In the genomic region with DNA sequence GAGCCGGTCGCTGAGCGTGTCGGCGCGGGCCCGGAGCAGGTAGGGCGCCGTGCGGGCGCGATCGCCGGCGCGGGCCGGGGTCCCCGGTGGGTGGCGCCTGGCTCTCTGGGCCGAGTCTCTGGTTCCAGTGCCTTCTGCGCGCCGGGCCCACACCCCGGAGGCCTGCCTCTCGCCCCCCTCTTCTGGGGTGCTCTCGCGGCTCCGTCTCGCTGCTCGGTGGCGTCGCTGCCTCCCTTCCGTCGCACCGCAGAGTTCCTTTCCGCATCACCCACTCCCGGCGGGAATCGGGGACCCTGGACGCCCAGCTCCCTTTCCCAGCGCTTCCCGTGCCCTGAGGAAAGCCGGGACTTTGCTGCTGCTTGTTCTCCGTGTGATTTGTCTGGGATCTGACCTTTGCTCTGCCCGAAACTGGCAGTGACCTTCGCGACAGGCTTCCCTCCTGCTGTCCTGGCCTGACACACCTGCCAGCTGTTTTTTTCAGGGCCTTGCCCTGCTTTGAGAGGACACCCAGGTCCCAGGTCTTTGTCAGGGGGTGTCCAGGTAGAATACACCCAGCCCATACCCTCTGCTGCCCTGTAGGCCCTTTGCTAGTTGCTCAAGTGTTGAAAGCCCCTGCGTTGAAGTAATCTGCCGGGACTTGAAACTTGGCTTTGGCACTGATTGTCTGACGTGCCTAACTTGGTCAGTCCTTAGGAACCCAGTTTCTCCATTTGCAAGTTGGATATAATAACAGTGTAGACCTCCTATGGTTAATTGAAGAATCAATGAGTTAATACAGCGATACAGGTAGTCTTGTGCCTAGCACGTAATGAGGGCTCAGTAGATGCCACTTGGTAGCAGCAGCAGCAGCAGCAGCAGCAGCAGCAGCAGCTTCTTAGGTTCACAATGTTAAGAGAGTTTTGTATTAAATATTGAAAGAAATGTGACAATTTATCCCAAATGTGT, we compare ENCODE assay signal across 1 cellular context.
A peak's percentile ranks its signal among the peaks of the same experiment; 100 is the strongest.
TF ChIP-seq lines count a peak whose summit lies in the region.

No MANE protein-coding gene starts in this region.

TF ChIP-seq in HepG2, 621 proteins besides CTCF, POLR2A, EP300 and RAD21 (continued from another document and continues in another):
- TF ChIP-seq, protein P1, sequence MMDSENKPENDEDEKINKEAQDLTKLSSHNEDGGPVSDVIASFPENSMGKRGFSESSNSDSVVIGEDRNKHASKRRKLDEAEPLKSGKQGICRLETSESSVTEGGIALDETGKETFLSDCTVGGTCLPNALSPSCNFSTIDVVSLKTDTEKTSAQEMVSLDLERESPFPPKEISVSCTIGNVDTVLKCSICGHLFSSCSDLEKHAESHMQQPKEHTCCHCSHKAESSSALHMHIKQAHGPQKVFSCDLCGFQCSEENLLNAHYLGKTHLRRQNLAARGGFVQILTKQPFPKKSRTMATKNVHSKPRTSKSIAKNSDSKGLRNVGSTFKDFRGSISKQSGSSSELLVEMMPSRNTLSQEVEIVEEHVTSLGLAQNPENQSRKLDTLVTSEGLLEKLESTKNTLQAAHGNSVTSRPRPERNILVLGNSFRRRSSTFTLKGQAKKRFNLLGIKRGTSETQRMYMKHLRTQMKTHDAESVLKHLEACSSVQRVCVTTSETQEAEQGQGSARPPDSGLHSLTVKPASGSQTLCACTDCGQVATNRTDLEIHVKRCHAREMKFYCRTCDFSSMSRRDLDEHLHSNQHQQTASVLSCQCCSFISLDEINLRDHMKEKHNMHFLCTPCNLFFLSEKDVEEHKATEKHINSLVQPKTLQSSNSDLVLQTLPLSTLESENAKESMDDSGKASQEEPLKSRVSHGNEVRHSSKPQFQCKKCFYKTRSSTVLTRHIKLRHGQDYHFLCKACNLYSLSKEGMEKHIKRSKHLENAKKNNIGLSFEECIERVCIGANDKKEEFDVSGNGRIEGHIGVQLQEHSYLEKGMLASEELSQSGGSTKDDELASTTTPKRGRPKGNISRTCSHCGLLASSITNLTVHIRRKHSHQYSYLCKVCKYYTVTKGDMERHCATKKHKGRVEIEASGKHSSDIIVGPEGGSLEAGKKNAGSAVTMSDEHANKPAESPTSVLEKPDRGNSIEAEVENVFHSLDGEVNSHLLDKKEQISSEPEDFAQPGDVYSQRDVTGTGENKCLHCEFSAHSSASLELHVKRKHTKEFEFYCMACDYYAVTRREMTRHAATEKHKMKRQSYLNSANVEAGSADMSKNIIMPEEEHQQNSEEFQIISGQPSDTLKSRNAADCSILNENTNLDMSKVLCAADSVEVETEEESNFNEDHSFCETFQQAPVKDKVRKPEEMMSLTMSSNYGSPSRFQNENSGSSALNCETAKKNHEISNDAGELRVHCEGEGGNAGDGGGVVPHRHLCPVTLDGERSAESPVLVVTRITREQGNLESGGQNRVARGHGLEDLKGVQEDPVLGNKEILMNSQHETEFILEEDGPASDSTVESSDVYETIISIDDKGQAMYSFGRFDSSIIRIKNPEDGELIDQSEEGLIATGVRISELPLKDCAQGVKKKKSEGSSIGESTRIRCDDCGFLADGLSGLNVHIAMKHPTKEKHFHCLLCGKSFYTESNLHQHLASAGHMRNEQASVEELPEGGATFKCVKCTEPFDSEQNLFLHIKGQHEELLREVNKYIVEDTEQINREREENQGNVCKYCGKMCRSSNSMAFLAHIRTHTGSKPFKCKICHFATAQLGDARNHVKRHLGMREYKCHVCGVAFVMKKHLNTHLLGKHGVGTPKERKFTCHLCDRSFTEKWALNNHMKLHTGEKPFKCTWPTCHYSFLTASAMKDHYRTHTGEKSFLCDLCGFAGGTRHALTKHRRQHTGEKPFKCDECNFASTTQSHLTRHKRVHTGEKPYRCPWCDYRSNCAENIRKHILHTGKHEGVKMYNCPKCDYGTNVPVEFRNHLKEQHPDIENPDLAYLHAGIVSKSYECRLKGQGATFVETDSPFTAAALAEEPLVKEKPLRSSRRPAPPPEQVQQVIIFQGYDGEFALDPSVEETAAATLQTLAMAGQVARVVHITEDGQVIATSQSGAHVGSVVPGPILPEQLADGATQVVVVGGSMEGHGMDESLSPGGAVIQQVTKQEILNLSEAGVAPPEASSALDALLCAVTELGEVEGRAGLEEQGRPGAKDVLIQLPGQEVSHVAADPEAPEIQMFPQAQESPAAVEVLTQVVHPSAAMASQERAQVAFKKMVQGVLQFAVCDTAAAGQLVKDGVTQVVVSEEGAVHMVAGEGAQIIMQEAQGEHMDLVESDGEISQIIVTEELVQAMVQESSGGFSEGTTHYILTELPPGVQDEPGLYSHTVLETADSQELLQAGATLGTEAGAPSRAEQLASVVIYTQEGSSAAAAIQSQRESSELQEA (CRISPR knock-in tag; IDR thresholded peaks at IDR 0.05; ENCODE audit: not compliant biosample characterization): no peak
- TF ChIP-seq GZF1 (CRISPR knock-in tag; IDR thresholded peaks at IDR 0.05) (no peak), ZC3H4 (CRISPR knock-in tag; IDR thresholded peaks at IDR 0.05; ENCODE audit: borderline replicate concordance) (no peak), SMAD9 (CRISPR knock-in tag; IDR thresholded peaks at IDR 0.05) (no peak), PHF21A (CRISPR knock-in tag; IDR thresholded peaks at IDR 0.05) (0 out of 2 replicates have a peak, but pooled peaks have one; percentile 21), ZNF674 (CRISPR knock-in tag; IDR thresholded peaks at IDR 0.05; ENCODE audit: low read depth) (no peak), ZNF264 (CRISPR knock-in tag; IDR thresholded peaks at IDR 0.05) (no peak), GABPA (IDR thresholded peaks at IDR 0.05; ENCODE audit: low read depth, low read length) (no peak), GABPA (CRISPR knock-in tag; IDR thresholded peaks at IDR 0.05; ENCODE audit: low read depth) (no peak), ZNF564 (CRISPR knock-in tag; IDR thresholded peaks at IDR 0.05) (no peak; the same call in 1 of the 2 replicates), GLMP (CRISPR knock-in tag; IDR thresholded peaks at IDR 0.05; ENCODE audit: borderline replicate concordance) (no peak), SMYD3 (CRISPR knock-in tag; IDR thresholded peaks at IDR 0.05) (no peak), PATZ1 (CRISPR knock-in tag; IDR thresholded peaks at IDR 0.05) (no peak), CCAR2 (optimal IDR thresholded peaks at IDR 0.05; ENCODE audit: low read depth, low read length) (no peak), HNRNPLL (IDR thresholded peaks at IDR 0.05; ENCODE audit: low read depth, low read length, poor library complexity, severe bottlenecking) (no peak), ARID4A (CRISPR knock-in tag; IDR thresholded peaks at IDR 0.05; ENCODE audit: borderline replicate concordance) (no peak; the same call in 1 of the 2 replicates), ZNF124 (CRISPR knock-in tag; IDR thresholded peaks at IDR 0.05) (no peak), TERF1 (CRISPR knock-in tag; IDR thresholded peaks at IDR 0.05) (no peak), ARNT (IDR thresholded peaks at IDR 0.05) (no peak), RBFOX2 (IDR thresholded peaks at IDR 0.05; ENCODE audit: low read depth, low read length) (peak; percentile 70), NFRKB (IDR thresholded peaks at IDR 0.05) (no peak), THAP7 (CRISPR knock-in tag; IDR thresholded peaks at IDR 0.05) (peak; percentile 33; the same call in 1 of the 2 replicates), GTF3A (CRISPR knock-in tag; conservative IDR thresholded peaks at IDR 0.05) (no peak), HBP1 (CRISPR knock-in tag; IDR thresholded peaks at IDR 0.05; ENCODE audit: low read depth) (no peak; the same call in 1 of the 2 replicates), ZNF770 (CRISPR knock-in tag; IDR thresholded peaks at IDR 0.05) (0 out of 2 replicates have a peak, but pooled peaks have one; percentile 16), MZF1 (CRISPR knock-in tag; IDR thresholded peaks at IDR 0.05; ENCODE audit: borderline replicate concordance) (no peak)
- TF ChIP-seq, protein P2, sequence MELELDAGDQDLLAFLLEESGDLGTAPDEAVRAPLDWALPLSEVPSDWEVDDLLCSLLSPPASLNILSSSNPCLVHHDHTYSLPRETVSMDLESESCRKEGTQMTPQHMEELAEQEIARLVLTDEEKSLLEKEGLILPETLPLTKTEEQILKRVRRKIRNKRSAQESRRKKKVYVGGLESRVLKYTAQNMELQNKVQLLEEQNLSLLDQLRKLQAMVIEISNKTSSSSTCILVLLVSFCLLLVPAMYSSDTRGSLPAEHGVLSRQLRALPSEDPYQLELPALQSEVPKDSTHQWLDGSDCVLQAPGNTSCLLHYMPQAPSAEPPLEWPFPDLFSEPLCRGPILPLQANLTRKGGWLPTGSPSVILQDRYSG (CRISPR knock-in tag; IDR thresholded peaks at IDR 0.05): 0 out of 2 replicates have a peak, but pooled peaks have one; percentile 69
